ENCODE assay signal across 11 cellular contexts in genomic region chr16:14528306-14528948, GRCh38.
DNase-seq lines count a peak whose midpoint lies in the region; ATAC-seq and TF ChIP-seq lines count a peak whose summit lies in the region.
"Had no signal": no experiment of that assay in that cellular context is flagged by ENCODE, and none has a peak within 500 bp of the region (broad histone marks: within the 10 kb centered on the region; RNA-seq: fewer than 3 reads in every experiment).

No MANE protein-coding gene starts in this region.

- no peak for DNase-seq in heart right ventricle
- no peak for DNase-seq in right atrium auricular region (ENCODE audit: low spot score)
- no peak for DNase-seq in coronary artery (ENCODE audit: low spot score)
- DNase-seq in nephron progenitor cell = no peak
- no peak for DNase-seq in uterus
- no peak for DNase-seq in neuronal stem cell (ENCODE audit: low spot score)
- DNase-seq in NCI-H1092 treated with DMSO at 0.1 percent for 48 hours (lab: John Stamatoyannopoulos, UW) = no peak

- H3K4me3 Mint-ChIP-seq in nephron progenitor cell = peak overlapping the region; percentile 59
- H3K4me3 Mint-ChIP-seq: activated B cell treated with CpG ODN at 0.5 μM for 24 hours had no signal

- 81 to 88% methylated on average over 7 of the region's 7 CpGs for WGBS in heart right ventricle, 2 donors
- WGBS in neuronal stem cell (ENCODE audit: extremely low coverage in 2 of 2, insufficient read length in 2 of 2, insufficient replicate concordance in 1 of 2), 2 donors = no CpG with 5 or more reads among the region's 7 CpGs

- H3K79me1 ChIP-seq in neuronal stem cell (ENCODE audit: low read depth, low read length) = no peaks in the 10 kb centered on the region

- H3K4me3 ChIP-seq in heart right ventricle = peak overlapping the region in 6 of 10 donors; percentile 22 to 38 (median 24)
- peak overlapping the region in 1 of 2 donors; percentile 25 for H3K4me3 ChIP-seq in right atrium auricular region
- H3K4me3 ChIP-seq in coronary artery = peak overlapping the region; percentile 56
- H3K4me3 ChIP-seq in uterus = peak overlapping the region in 1 of 2 donors; percentile 23
- H3K4me3 ChIP-seq in neuronal stem cell (ENCODE audit: low read length in 2 of 2) = no peak overlapping the region
- H3K4me3 ChIP-seq: HAP-1, upper lobe of right lung had no signal

- intact Hi-C loops in heart right ventricle (cut with DNase I) (loop anchor here (1.0 to 10.0 kb wide), 12 partner anchors 64 to 606 kb away; partner anchors contain the start of gene ERCC4 (in 8 of the 10)), uterus (cut with DNase I; ENCODE audit: low total_unique reads) (no loop called here)

- H3K4me1 Mint-ChIP-seq in nephron progenitor cell = peaks cover 31% of the 10 kb centered on the region

- no peak overlapping the region for H2BK5ac ChIP-seq in neuronal stem cell (ENCODE audit: low read length)

- peaks cover 24% of the 10 kb centered on the region for H3K36me3 Mint-ChIP-seq in nephron progenitor cell (ENCODE audit: low read depth)

- peak overlapping the region in 5 of 10 donors; percentile 28 to 71 (median 61) for H3K27ac ChIP-seq in heart right ventricle
- H3K27ac ChIP-seq in right atrium auricular region = peak overlapping the region in 1 of 2 donors; percentile 2
- peak overlapping the region; percentile 57 to 69 for H3K27ac ChIP-seq in coronary artery
- H3K27ac ChIP-seq in uterus = peak overlapping the region; percentile 22 to 50
- H3K27ac ChIP-seq in neuronal stem cell (replicated peaks; ENCODE audit: low read length) = no peak overlapping the region
- H3K27ac ChIP-seq: upper lobe of right lung had no signal

- no peak overlapping the region for H2BK120ac ChIP-seq in neuronal stem cell (ENCODE audit: low read depth, low read length)

- H2BK15ac ChIP-seq in neuronal stem cell (ENCODE audit: low read length) = no peak overlapping the region

- no peak overlapping the region for H3K4me2 ChIP-seq in neuronal stem cell (ENCODE audit: insufficient read depth, low read length, poor library complexity, severe bottlenecking)

- H2AFZ ChIP-seq in neuronal stem cell (ENCODE audit: low read length) = no peak overlapping the region

- H3K9me3 Mint-ChIP-seq in nephron progenitor cell = peaks cover 5% of the 10 kb centered on the region
- H3K9me3 Mint-ChIP-seq: activated B cell treated with CpG ODN at 0.5 μM for 24 hours had no signal

- H3K23ac ChIP-seq in neuronal stem cell (ENCODE audit: low read depth, low read length, poor library complexity) = no peak overlapping the region

- TF ChIP-seq CTCF in heart right ventricle (IDR thresholded peaks at IDR 0.05) (no peak), right atrium auricular region (IDR thresholded peaks at IDR 0.05) (no peak), coronary artery (IDR thresholded peaks at IDR 0.05) (no peak), nephron progenitor cell (IDR thresholded peaks at IDR 0.05) (no peak), uterus (IDR thresholded peaks at IDR 0.05) (no peak)

- H3K14ac ChIP-seq in neuronal stem cell (ENCODE audit: low read length) = no peak overlapping the region

- H3K27me3 ChIP-seq in heart right ventricle (no peaks in the 10 kb centered on the region), right atrium auricular region (no peaks in the 10 kb centered on the region), uterus (no peaks in the 10 kb centered on the region), neuronal stem cell (ENCODE audit: control insufficient read depth in 3 of 3, insufficient read depth in 3 of 3, low read depth in 1 of 3, low read length in 3 of 3) (no peaks in the 10 kb centered on the region)
- H3K27me3 ChIP-seq: upper lobe of right lung had no signal

- H4K91ac ChIP-seq in neuronal stem cell (ENCODE audit: low read depth, low read length, poor library complexity) = no peak overlapping the region

- no peak for TF ChIP-seq POLR2A in uterus (IDR thresholded peaks at IDR 0.05)

- H3K9ac ChIP-seq in neuronal stem cell (ENCODE audit: low read depth, low read length, poor library complexity) = no peak overlapping the region

- ATAC-seq in heart right ventricle (peak in 2 of 8 donors; percentile 7 to 28), HG03045 (IDR thresholded peaks at IDR 0.05; ENCODE audit: unreplicated experiment) (no peak)

- peaks cover 0 to 8% (median 0%) of the 10 kb centered on the region in 9 donors for H3K36me3 ChIP-seq in heart right ventricle
- H3K36me3 ChIP-seq in right atrium auricular region = no peaks in the 10 kb centered on the region
- no peaks in the 10 kb centered on the region for H3K36me3 ChIP-seq in uterus
- peaks cover 0 to under 1% of the 10 kb centered on the region in 2 donors for H3K36me3 ChIP-seq in neuronal stem cell (replicated peaks in 1 of 2; ENCODE audit: control insufficient read depth in 2 of 2, insufficient read depth in 2 of 2, low read length in 2 of 2)
- H3K36me3 ChIP-seq: upper lobe of right lung had no signal

- no peaks in the 10 kb centered on the region for H3K9me3 ChIP-seq in heart right ventricle
- no peaks in the 10 kb centered on the region for H3K9me3 ChIP-seq in right atrium auricular region
- no peaks in the 10 kb centered on the region for H3K9me3 ChIP-seq in uterus
- peaks cover under 1 to 1% of the 10 kb centered on the region in 2 donors for H3K9me3 ChIP-seq in neuronal stem cell (replicated peaks in 1 of 2; ENCODE audit: control insufficient read depth in 2 of 2, insufficient read depth in 1 of 2, low read depth in 1 of 2, low read length in 2 of 2)
- H3K9me3 ChIP-seq: HAP-1, upper lobe of right lung had no signal

- no peak overlapping the region for H3K4ac ChIP-seq in neuronal stem cell (ENCODE audit: low read length)

- no peak overlapping the region for H2BK12ac ChIP-seq in neuronal stem cell (ENCODE audit: low read length)

- peaks cover under 1% of the 10 kb centered on the region for H3K27me3 Mint-ChIP-seq in nephron progenitor cell (ENCODE audit: low read depth, poor library complexity)
- H3K27me3 Mint-ChIP-seq: activated B cell treated with CpG ODN at 0.5 μM for 24 hours had no signal

- no peak overlapping the region for H3K27ac Mint-ChIP-seq in nephron progenitor cell
- H3K27ac Mint-ChIP-seq: activated B cell treated with CpG ODN at 0.5 μM for 24 hours had no signal

- no peak overlapping the region for H2AK5ac ChIP-seq in neuronal stem cell (ENCODE audit: low read depth, low read length)

- peaks cover 0 to 26% (median 11%) of the 10 kb centered on the region in 9 donors for H3K4me1 ChIP-seq in heart right ventricle
- H3K4me1 ChIP-seq in right atrium auricular region = peaks cover 0 to 21% of the 10 kb centered on the region in 2 donors
- H3K4me1 ChIP-seq in uterus = no peaks in the 10 kb centered on the region
- peaks cover 2 to 8% of the 10 kb centered on the region in 2 donors for H3K4me1 ChIP-seq in neuronal stem cell (ENCODE audit: control insufficient read depth in 2 of 2, insufficient read depth in 1 of 2, low read depth in 1 of 2, low read length in 2 of 2)

- H3K18ac ChIP-seq in neuronal stem cell (ENCODE audit: low read length) = no peak overlapping the region

- no peak overlapping the region for H4K8ac ChIP-seq in neuronal stem cell (ENCODE audit: low read depth, low read length)

Comparison
In these comparisons a context has a peak if more than half of its experiments do, and no peak if none do; other contexts are left out.
1. H3K4me3 ChIP-seq: peak in heart right ventricle (6 of 10) and coronary artery (single experiment); none in neuronal stem cell (0 of 2).